Comparison of ENCODE assay signal across 25 cellular contexts in the genomic region with DNA sequence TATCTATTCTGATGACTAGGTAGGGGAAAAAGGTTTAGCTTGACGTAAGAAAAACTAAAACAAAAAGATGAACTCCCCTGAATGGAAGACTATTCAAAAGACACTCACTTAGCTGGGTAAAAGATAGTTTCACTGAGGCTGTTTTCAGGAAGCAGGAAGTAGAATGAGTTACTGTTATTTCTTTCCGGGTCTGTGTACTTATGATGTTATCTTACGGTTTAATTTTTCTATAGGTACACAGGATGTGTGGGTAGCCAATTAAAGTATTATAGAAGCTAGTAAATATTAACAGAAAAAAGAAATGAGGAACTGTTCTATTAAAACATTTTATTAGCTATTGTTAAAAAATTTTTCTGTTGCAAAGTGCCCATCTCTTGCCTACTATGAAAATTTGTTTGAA. TPM values are rescaled to one million over a fixed set of nuclear protein-coding genes. Genes with fewer than 3 reads are reported as not detected.
DNase-seq lines count a peak whose midpoint lies in the region; ATAC-seq, FAIRE-seq and TF ChIP-seq lines count a peak whose summit lies in the region.
"Had no signal": no experiment of that assay in that cellular context is flagged by ENCODE, and none has a peak within 500 bp of the region (broad histone marks: within the 10 kb centered on the region; RNA-seq: fewer than 3 reads in every experiment).

No MANE protein-coding gene starts in this region.

- ATAC-seq in activated CD8-positive, alpha-beta memory T cell treated with anti-CD3 and anti-CD28 coated beads, Interleukin-2, amount 10 ng/mL, durations not matched to agents 7 days and 5 days, result no peak
- no peak for ATAC-seq in activated CD8-positive, alpha-beta T cell treated with anti-CD3 and anti-CD28 coated beads, Interleukin-2, amount 10 ng/mL, durations not matched to agents 7 days and 5 days
- no peak for ATAC-seq in naive thymus-derived CD4-positive, alpha-beta T cell
- no peak for ATAC-seq in HG02981 (IDR thresholded peaks at IDR 0.05; ENCODE audit: unreplicated experiment)

- H3K27me3 ChIP-seq in naive thymus-derived CD4-positive, alpha-beta T cell (ENCODE audit: control insufficient read depth in 2 of 2, insufficient read depth in 2 of 2, low read length in 2 of 2), result no peaks in the 10 kb centered on the region
- H3K27me3 ChIP-seq: BE2C, colonic mucosa, sigmoid colon had no signal

- H3K36me3 ChIP-seq in naive thymus-derived CD4-positive, alpha-beta T cell (ENCODE audit: control insufficient read depth in 2 of 3, insufficient read depth in 3 of 3, low read length in 3 of 3), result no peaks in the 10 kb centered on the region
- H3K36me3 ChIP-seq: BE2C, colonic mucosa, sigmoid colon had no signal

- TF ChIP-seq CTCF in LNCaP clone FGC (IDR thresholded peaks at IDR 0.05; ENCODE audit: control insufficient read depth, extremely low read depth, insufficient read depth), result no peak

- no peaks in the 10 kb centered on the region for H3K9me3 Mint-ChIP-seq in activated CD8-positive, alpha-beta memory T cell treated with anti-CD3 and anti-CD28 coated beads, Interleukin-2, amount 10 ng/mL, durations not matched to agents 7 days and 5 days (ENCODE audit: low read depth)
- peaks cover 21% of the 10 kb centered on the region for H3K9me3 Mint-ChIP-seq in activated CD8-positive, alpha-beta T cell treated with anti-CD3 and anti-CD28 coated beads, Interleukin-2, amount 10 ng/mL, durations not matched to agents 7 days and 5 days (ENCODE audit: insufficient read depth)
- peaks cover 0 to 13% (median 0%) of the 10 kb centered on the region in 11 donors for H3K9me3 Mint-ChIP-seq in naive thymus-derived CD4-positive, alpha-beta T cell
- H3K9me3 Mint-ChIP-seq: H9 had no signal

- H3K4me1 ChIP-seq in naive thymus-derived CD4-positive, alpha-beta T cell (ENCODE audit: control insufficient read depth in 2 of 2, insufficient read depth in 2 of 2, low read length in 2 of 2), result peaks cover 16 to 19% of the 10 kb centered on the region in 2 donors
- H3K4me1 ChIP-seq: BE2C, colonic mucosa, sigmoid colon had no signal

- peaks cover 9% of the 10 kb centered on the region for H3K27me3 Mint-ChIP-seq in activated CD8-positive, alpha-beta memory T cell treated with anti-CD3 and anti-CD28 coated beads, Interleukin-2, amount 10 ng/mL, durations not matched to agents 7 days and 5 days
- no peaks in the 10 kb centered on the region for H3K27me3 Mint-ChIP-seq in activated CD8-positive, alpha-beta T cell treated with anti-CD3 and anti-CD28 coated beads, Interleukin-2, amount 10 ng/mL, durations not matched to agents 7 days and 5 days (ENCODE audit: low read depth)
- H3K27me3 Mint-ChIP-seq in naive thymus-derived CD4-positive, alpha-beta T cell, result peaks cover 0 to 5% (median 0%) of the 10 kb centered on the region in 5 donors
- H3K27me3 Mint-ChIP-seq: progenitor cell of endocrine pancreas; stimulated activated naive CD8-positive, alpha-beta T cell treated with anti-CD3 and anti-CD28 coated beads, Interleukin-15, Interleukin-2, amounts not matched to agents 100 ng/mL and 50 ng/mL, for 24 hours had no signal

- no peak overlapping the region for H3K4me3 Mint-ChIP-seq in activated CD8-positive, alpha-beta memory T cell treated with anti-CD3 and anti-CD28 coated beads, Interleukin-2, amount 10 ng/mL, durations not matched to agents 7 days and 5 days
- H3K4me3 Mint-ChIP-seq in activated CD8-positive, alpha-beta T cell treated with anti-CD3 and anti-CD28 coated beads, Interleukin-2, amount 10 ng/mL, durations not matched to agents 7 days and 5 days, result peak overlapping the region; percentile 37
- H3K4me3 Mint-ChIP-seq in naive thymus-derived CD4-positive, alpha-beta T cell, result peak overlapping the region in 8 of 10 donors; percentile 30 to 74 (median 52)
- H3K4me3 Mint-ChIP-seq: H9; stimulated activated naive CD8-positive, alpha-beta T cell treated with anti-CD3 and anti-CD28 coated beads, Interleukin-15, Interleukin-2, amounts not matched to agents 100 ng/mL and 50 ng/mL, for 24 hours had no signal

- DNase-seq in activated CD8-positive, alpha-beta memory T cell treated with anti-CD3 and anti-CD28 coated beads, Interleukin-2, amount 10 ng/mL, durations not matched to agents 7 days and 5 days, result no peak
- DNase-seq in activated CD8-positive, alpha-beta memory T cell treated with anti-CD3 and anti-CD28 coated beads for 24 hours, result no peak
- DNase-seq in LNCaP clone FGC (ENCODE audit: low read depth) (peak; percentile 69), HTR-8/SVneo (ENCODE audit: insufficient read length, low spot score) (no peak), medulla oblongata (ENCODE audit: extremely low spot score) (no peak)
- DNase-seq in activated CD8-positive, alpha-beta T cell treated with anti-CD3 and anti-CD28 coated beads, Interleukin-2, amount 10 ng/mL, durations not matched to agents 7 days and 5 days, result no peak
- DNase-seq in naive thymus-derived CD4-positive, alpha-beta T cell, result peak in 3 of 9 donors; percentile 10 to 25 (median 25)
- DNase-seq: activated CD4-positive, alpha-beta T cell treated with anti-CD3 and anti-CD28 coated beads for 4 hours; activated effector memory CD4-positive, alpha-beta T cell treated with anti-CD3 and anti-CD28 coated beads, Interleukin-2, amount 50 U/mL, for 16 hours; amygdala; BE2C; colonic mucosa; H9; NCI-H1417; NCI-H2081 treated with DMSO at 0.1 percent for 48 hours; Right ventricle myocardium superior; sigmoid colon; stimulated activated CD4-positive, alpha-beta T cell treated with anti-CD3 and anti-CD28 coated beads, Interleukin-15, amount 100 ng/mL, for 24 hours; SW 1271 had no signal

- intact Hi-C loops in naive thymus-derived CD4-positive, alpha-beta T cell (cut with micrococcal nuclease), result no loop called here

- H3K27ac Mint-ChIP-seq in activated CD8-positive, alpha-beta memory T cell treated with anti-CD3 and anti-CD28 coated beads, Interleukin-2, amount 10 ng/mL, durations not matched to agents 7 days and 5 days, result peak overlapping the region; percentile 29
- H3K27ac Mint-ChIP-seq in activated CD8-positive, alpha-beta T cell treated with anti-CD3 and anti-CD28 coated beads, Interleukin-2, amount 10 ng/mL, durations not matched to agents 7 days and 5 days, result peak overlapping the region; percentile 74
- H3K27ac Mint-ChIP-seq in naive thymus-derived CD4-positive, alpha-beta T cell, result peak overlapping the region in 8 of 9 donors; percentile 24 to 81 (median 61)
- H3K27ac Mint-ChIP-seq: H9; progenitor cell of endocrine pancreas; stimulated activated naive CD8-positive, alpha-beta T cell treated with anti-CD3 and anti-CD28 coated beads, Interleukin-15, Interleukin-2, amounts not matched to agents 100 ng/mL and 50 ng/mL, for 24 hours had no signal

- H3K36me3 Mint-ChIP-seq in activated CD8-positive, alpha-beta memory T cell treated with anti-CD3 and anti-CD28 coated beads, Interleukin-2, amount 10 ng/mL, durations not matched to agents 7 days and 5 days, result peaks cover 2% of the 10 kb centered on the region
- peaks cover 12% of the 10 kb centered on the region for H3K36me3 Mint-ChIP-seq in activated CD8-positive, alpha-beta T cell treated with anti-CD3 and anti-CD28 coated beads, Interleukin-2, amount 10 ng/mL, durations not matched to agents 7 days and 5 days (ENCODE audit: low read depth)
- H3K36me3 Mint-ChIP-seq in naive thymus-derived CD4-positive, alpha-beta T cell, result peaks cover 0 to 17% (median 5%) of the 10 kb centered on the region in 5 donors

- no peaks in the 10 kb centered on the region for H3K9me3 ChIP-seq in naive thymus-derived CD4-positive, alpha-beta T cell (ENCODE audit: control insufficient read depth in 2 of 3, low read length in 3 of 3)
- H3K9me3 ChIP-seq: BE2C, colonic mucosa, sigmoid colon had no signal

- H3K27ac ChIP-seq in naive thymus-derived CD4-positive, alpha-beta T cell (ENCODE audit: low read depth, low read length), result no peak overlapping the region
- H3K27ac ChIP-seq: colonic mucosa, sigmoid colon had no signal

- CTCF ChIA-PET in activated CD8-positive, alpha-beta memory T cell treated with anti-CD3 and anti-CD28 coated beads, Interleukin-2, amount 10 ng/mL, durations not matched to agents 7 days and 5 days (lab: Charles Lee), result interaction anchor here (0.8 to 1.3 kb wide), 2 partner anchors 12 to 35 kb away, joined by 3 read pairs; no protein-coding TSS in a partner anchor
- CTCF ChIA-PET in activated CD8-positive, alpha-beta T cell treated with anti-CD3 and anti-CD28 coated beads, Interleukin-2, amount 10 ng/mL, durations not matched to agents 7 days and 5 days (lab: Charles Lee), result interaction anchor here (0.8 to 3.0 kb wide), 2 partner anchors 12 to 37 kb away, joined by 3 to 17 read pairs; no protein-coding TSS in a partner anchor
- CTCF ChIA-PET in naive thymus-derived CD4-positive, alpha-beta T cell (lab: Charles Lee), result no interaction called here

- no peak for FAIRE-seq in HTR-8/SVneo (lab: Jason Lieb, UNC)
- FAIRE-seq: bronchial epithelial cell had no signal

- POLR2A ChIA-PET in activated CD8-positive, alpha-beta T cell treated with anti-CD3 and anti-CD28 coated beads, Interleukin-2, amount 10 ng/mL, durations not matched to agents 7 days and 5 days (lab: Charles Lee), result no interaction called here
- POLR2A ChIA-PET in naive thymus-derived CD4-positive, alpha-beta T cell (lab: Charles Lee), result no interaction called here

- H3K4me1 Mint-ChIP-seq in activated CD8-positive, alpha-beta memory T cell treated with anti-CD3 and anti-CD28 coated beads, Interleukin-2, amount 10 ng/mL, durations not matched to agents 7 days and 5 days, result peaks cover 24% of the 10 kb centered on the region
- H3K4me1 Mint-ChIP-seq in activated CD8-positive, alpha-beta T cell treated with anti-CD3 and anti-CD28 coated beads, Interleukin-2, amount 10 ng/mL, durations not matched to agents 7 days and 5 days (ENCODE audit: low read depth), result peaks cover 27% of the 10 kb centered on the region
- peaks cover 11 to 37% (median 27%) of the 10 kb centered on the region in 7 donors for H3K4me1 Mint-ChIP-seq in naive thymus-derived CD4-positive, alpha-beta T cell
- H3K4me1 Mint-ChIP-seq: H9 had no signal

- H3K4me3 ChIP-seq in LNCaP clone FGC (ENCODE audit: low read depth, low read length), result no peak overlapping the region
- no peak overlapping the region for H3K4me3 ChIP-seq in naive thymus-derived CD4-positive, alpha-beta T cell (ENCODE audit: low read length)
- H3K4me3 ChIP-seq: colonic mucosa, sigmoid colon had no signal

RNA-seq across cellular contexts. Expression of gene MMP7, which starts 45.8 kb away (rescaled TPM):
- not detected for total RNA-seq in activated CD8-positive, alpha-beta memory T cell treated with anti-CD3 and anti-CD28 coated beads, Interleukin-2, amount 10 ng/mL, durations not matched to agents 7 days and 5 days
- total RNA-seq in activated CD8-positive, alpha-beta T cell treated with anti-CD3 and anti-CD28 coated beads, Interleukin-2, amount 10 ng/mL, durations not matched to agents 7 days and 5 days, result not detected
- total RNA-seq in naive thymus-derived CD4-positive, alpha-beta T cell, result not detected
- polyA plus RNA-seq in naive thymus-derived CD4-positive, alpha-beta T cell, result not detected
- total RNA-seq: bronchial epithelial cell, H9, progenitor cell of endocrine pancreas, Right ventricle myocardium superior, sigmoid colon had no signal

RNA-seq across cellular contexts. Expression of gene MMP20, which starts 48.8 kb away (rescaled TPM):
- total RNA-seq in activated CD8-positive, alpha-beta memory T cell treated with anti-CD3 and anti-CD28 coated beads, Interleukin-2, amount 10 ng/mL, durations not matched to agents 7 days and 5 days, result not detected
- not detected for total RNA-seq in activated CD8-positive, alpha-beta T cell treated with anti-CD3 and anti-CD28 coated beads, Interleukin-2, amount 10 ng/mL, durations not matched to agents 7 days and 5 days
- total RNA-seq in naive thymus-derived CD4-positive, alpha-beta T cell, result not detected
- not detected for polyA plus RNA-seq in naive thymus-derived CD4-positive, alpha-beta T cell
- total RNA-seq: A673, bronchial epithelial cell, colonic mucosa, H9, lung microvascular endothelial cell, progenitor cell of endocrine pancreas, Right ventricle myocardium superior, sigmoid colon had no signal
- polyA plus RNA-seq: sigmoid colon had no signal
